Comparison of ENCODE assay signal across 2 cellular contexts in genomic region chr14:102671410-102671809, GRCh38.
TF ChIP-seq lines count a peak whose summit lies in the region.

No MANE protein-coding gene starts in this region.

TF ChIP-seq in HEK293, 187 proteins besides CTCF, POLR2A, EP300 and RAD21:
- TF ChIP-seq, protein P1, sequence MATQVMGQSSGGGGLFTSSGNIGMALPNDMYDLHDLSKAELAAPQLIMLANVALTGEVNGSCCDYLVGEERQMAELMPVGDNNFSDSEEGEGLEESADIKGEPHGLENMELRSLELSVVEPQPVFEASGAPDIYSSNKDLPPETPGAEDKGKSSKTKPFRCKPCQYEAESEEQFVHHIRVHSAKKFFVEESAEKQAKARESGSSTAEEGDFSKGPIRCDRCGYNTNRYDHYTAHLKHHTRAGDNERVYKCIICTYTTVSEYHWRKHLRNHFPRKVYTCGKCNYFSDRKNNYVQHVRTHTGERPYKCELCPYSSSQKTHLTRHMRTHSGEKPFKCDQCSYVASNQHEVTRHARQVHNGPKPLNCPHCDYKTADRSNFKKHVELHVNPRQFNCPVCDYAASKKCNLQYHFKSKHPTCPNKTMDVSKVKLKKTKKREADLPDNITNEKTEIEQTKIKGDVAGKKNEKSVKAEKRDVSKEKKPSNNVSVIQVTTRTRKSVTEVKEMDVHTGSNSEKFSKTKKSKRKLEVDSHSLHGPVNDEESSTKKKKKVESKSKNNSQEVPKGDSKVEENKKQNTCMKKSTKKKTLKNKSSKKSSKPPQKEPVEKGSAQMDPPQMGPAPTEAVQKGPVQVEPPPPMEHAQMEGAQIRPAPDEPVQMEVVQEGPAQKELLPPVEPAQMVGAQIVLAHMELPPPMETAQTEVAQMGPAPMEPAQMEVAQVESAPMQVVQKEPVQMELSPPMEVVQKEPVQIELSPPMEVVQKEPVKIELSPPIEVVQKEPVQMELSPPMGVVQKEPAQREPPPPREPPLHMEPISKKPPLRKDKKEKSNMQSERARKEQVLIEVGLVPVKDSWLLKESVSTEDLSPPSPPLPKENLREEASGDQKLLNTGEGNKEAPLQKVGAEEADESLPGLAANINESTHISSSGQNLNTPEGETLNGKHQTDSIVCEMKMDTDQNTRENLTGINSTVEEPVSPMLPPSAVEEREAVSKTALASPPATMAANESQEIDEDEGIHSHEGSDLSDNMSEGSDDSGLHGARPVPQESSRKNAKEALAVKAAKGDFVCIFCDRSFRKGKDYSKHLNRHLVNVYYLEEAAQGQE (tag by site-specific recombination; IDR thresholded peaks at IDR 0.05), result no peak
- TF ChIP-seq ZNF121 (tag by site-specific recombination; IDR thresholded peaks at IDR 0.05) (peak; percentile 37; the same call in 1 of the 2 replicates), ZNF530 (tag by site-specific recombination; IDR thresholded peaks at IDR 0.05; ENCODE audit: low read depth) (no peak), ZFP69B (tag by site-specific recombination; IDR thresholded peaks at IDR 0.05) (no peak)

TF ChIP-seq in GM12878, 131 proteins besides CTCF, POLR2A, EP300 and RAD21:
- TF ChIP-seq, protein P2, sequence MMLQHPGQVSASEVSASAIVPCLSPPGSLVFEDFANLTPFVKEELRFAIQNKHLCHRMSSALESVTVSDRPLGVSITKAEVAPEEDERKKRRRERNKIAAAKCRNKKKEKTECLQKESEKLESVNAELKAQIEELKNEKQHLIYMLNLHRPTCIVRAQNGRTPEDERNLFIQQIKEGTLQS (IDR thresholded peaks at IDR 0.05; ENCODE audit: borderline replicate concordance, extremely low read depth, low read depth, low read length), result no peak
- TF ChIP-seq CBX5 (IDR thresholded peaks at IDR 0.05; ENCODE audit: low read depth), result 0 out of 2 replicates have a peak, but pooled peaks have one; percentile 3
